ENCODE assay signal across 26 cellular contexts in genomic region chr6:109370336-109370735, GRCh38.
"Had no signal": no experiment of that assay in that cellular context is flagged by ENCODE, and none has a peak within 500 bp of the region (broad histone marks: within the 10 kb centered on the region; RNA-seq: fewer than 3 reads in every experiment).

No MANE protein-coding gene starts in this region.

- H3K27me3 ChIP-seq: hepatocyte, left lung, ovary, suprapubic skin, tibial nerve had no signal

- H3K27ac Mint-ChIP-seq: activated naive CD8-positive, alpha-beta T cell treated with anti-CD3 and anti-CD28 coated beads, Interleukin-2, amount 50 U/mL, for 24 hours; stimulated activated naive CD8-positive, alpha-beta T cell treated with anti-CD3 and anti-CD28 coated beads, Interleukin-15, amount 100 ng/mL, for 72 hours had no signal

- H3K4me3 Mint-ChIP-seq: activated naive CD4-positive, alpha-beta T cell treated with anti-CD3 and anti-CD28 coated beads, Interleukin-2, amount 10 ng/mL, durations not matched to agents 7 days and 5 days; activated naive CD8-positive, alpha-beta T cell treated with anti-CD3 and anti-CD28 coated beads, Interleukin-2, amount 50 U/mL, for 24 hours; brain; immature natural killer cell; stimulated activated naive CD8-positive, alpha-beta T cell treated with anti-CD3 and anti-CD28 coated beads, Interleukin-15, amount 100 ng/mL, for 72 hours had no signal

- ATAC-seq: activated naive CD8-positive, alpha-beta T cell treated with anti-CD3 and anti-CD28 coated beads, Interleukin-2, amount 50 U/mL, for 24 hours; left lung; naive thymus-derived CD4-positive, alpha-beta T cell; right cardiac atrium; stimulated activated naive CD8-positive, alpha-beta T cell treated with anti-CD3 and anti-CD28 coated beads, Interleukin-15, amount 100 ng/mL, for 72 hours had no signal

- H3K27ac ChIP-seq: hepatocyte, left lung, ovary, prostate gland, suprapubic skin, tibial nerve, WERI-Rb-1 had no signal

- H3K9me3 ChIP-seq: left lung, ovary, prostate gland, suprapubic skin, tibial nerve had no signal

- H3K4me3 ChIP-seq: hepatocyte, left lung, lung, ovary, prostate gland, suprapubic skin, tibial nerve had no signal

- DNase-seq: activated CD4-positive, alpha-beta T cell treated with anti-CD3 and anti-CD28 coated beads, Interleukin-2, amount 50 U/mL, for 48 hours; activated CD4-positive, CD25-positive, alpha-beta regulatory T cell treated with anti-CD3 and anti-CD28 coated beads, Interleukin-2, amount 50 U/mL, for 72 hours; activated effector memory CD4-positive, alpha-beta T cell treated with Interleukin-2 at 50 U/mL for 16 hours; activated naive CD4-positive, alpha-beta T cell treated with anti-CD3 and anti-CD28 coated beads, Interleukin-2, amount 10 ng/mL, durations not matched to agents 7 days and 5 days; activated naive CD8-positive, alpha-beta T cell treated with anti-CD3 and anti-CD28 coated beads, Interleukin-2, amount 50 U/mL, for 24 hours; anterior cingulate cortex; dermis blood vessel endothelial cell; effector CD8-positive, alpha-beta T cell; erythroblast; foreskin melanocyte; glutamatergic neuron; immature natural killer cell; left lung; naive thymus-derived CD4-positive, alpha-beta T cell; ovary; right cardiac atrium; stimulated activated CD4-positive, alpha-beta T cell treated with anti-CD3 and anti-CD28 coated beads, Interleukin-12 subunit alpha, Interleukin-12 subunit beta, amount 100 ng/mL, for 4 hours; stimulated activated naive CD8-positive, alpha-beta T cell treated with anti-CD3 and anti-CD28 coated beads, Interleukin-15, amount 100 ng/mL, for 72 hours; T-helper 1 cell; WERI-Rb-1 had no signal

- H3K36me3 ChIP-seq: ovary, prostate gland had no signal

- H3K27me3 Mint-ChIP-seq: activated naive CD4-positive, alpha-beta T cell treated with anti-CD3 and anti-CD28 coated beads, Interleukin-2, amount 10 ng/mL, durations not matched to agents 7 days and 5 days; activated naive CD8-positive, alpha-beta T cell treated with anti-CD3 and anti-CD28 coated beads, Interleukin-2, amount 50 U/mL, for 24 hours; brain; naive thymus-derived CD4-positive, alpha-beta T cell; stimulated activated naive CD8-positive, alpha-beta T cell treated with anti-CD3 and anti-CD28 coated beads, Interleukin-15, amount 100 ng/mL, for 72 hours had no signal

- H3K4me1 ChIP-seq: prostate gland had no signal

- H3K9me3 Mint-ChIP-seq: activated naive CD4-positive, alpha-beta T cell treated with anti-CD3 and anti-CD28 coated beads, Interleukin-2, amount 10 ng/mL, durations not matched to agents 7 days and 5 days; activated naive CD8-positive, alpha-beta T cell treated with anti-CD3 and anti-CD28 coated beads, Interleukin-2, amount 50 U/mL, for 24 hours; brain; immature natural killer cell; stimulated activated naive CD8-positive, alpha-beta T cell treated with anti-CD3 and anti-CD28 coated beads, Interleukin-15, amount 100 ng/mL, for 72 hours had no signal
